ENCODE assay signal across 11 cellular contexts in the genomic region with DNA sequence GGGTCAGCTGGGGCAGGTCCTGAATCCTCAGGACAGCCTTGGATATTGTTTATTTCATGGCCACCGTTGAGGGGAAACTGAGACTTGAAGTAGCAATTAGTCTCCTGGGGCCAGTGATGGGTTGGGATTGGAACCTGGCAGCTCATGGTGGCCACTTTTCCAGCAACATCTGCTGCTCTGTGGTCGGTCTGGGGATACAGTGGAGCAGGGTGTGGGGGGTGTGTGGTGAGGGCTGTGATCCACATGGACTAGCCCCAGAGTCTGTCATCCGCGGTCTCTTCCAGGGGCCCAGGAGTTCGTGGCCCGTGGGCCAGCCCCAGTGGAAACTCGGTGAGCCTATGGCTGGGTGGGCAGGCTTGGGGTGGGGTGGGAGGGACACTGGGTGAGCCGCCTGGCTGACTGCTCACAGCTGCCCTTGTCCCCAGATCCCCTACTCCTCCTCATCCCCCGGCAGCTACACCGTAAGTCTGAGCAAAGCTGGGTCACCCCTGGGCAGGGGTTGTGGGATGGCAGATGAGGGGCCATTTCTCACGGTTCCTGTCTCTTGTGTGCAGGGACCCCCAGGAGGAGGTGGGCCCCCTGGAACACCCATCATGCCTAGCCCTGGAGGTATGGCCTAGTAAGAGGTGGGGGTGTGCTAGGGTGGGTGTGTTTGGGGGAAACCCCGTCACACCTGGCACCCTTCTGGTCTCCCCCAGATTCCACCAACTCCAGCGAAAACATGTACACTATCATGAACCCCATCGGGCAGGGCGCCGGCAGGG. TPM values are rescaled to one million over a fixed set of nuclear protein-coding genes. Genes with fewer than 3 reads are reported as not detected.
DNase-seq lines count a peak whose midpoint lies in the region; ATAC-seq, FAIRE-seq and TF ChIP-seq lines count a peak whose summit lies in the region.
"Had no signal": no experiment of that assay in that cellular context is flagged by ENCODE, and none has a peak within 500 bp of the region (broad histone marks: within the 10 kb centered on the region; RNA-seq: fewer than 3 reads in every experiment).

No MANE protein-coding gene starts in this region.

- no peak for DNase-seq in CD8-positive, alpha-beta memory T cell
- DNase-seq in OCI-LY7 (ENCODE audit: low spot score) (no peak), endothelial cell of umbilical vein (ENCODE audit: low read depth, low spot score) (no peak), prostate gland (ENCODE audit: low spot score) (no peak), pons (ENCODE audit: low spot score) (no peak), NCI-H2196 treated with DMSO at 0.1 percent for 48 hours (lab: John Stamatoyannopoulos, UW; ENCODE audit: unreplicated experiment) (no peak), DMS79 treated with DMSO at 0.1 percent for 48 hours (lab: John Stamatoyannopoulos, UW) (no peak)
- DNase-seq: activated CD4-positive, alpha-beta T cell treated with anti-CD3 and anti-CD28 coated beads for 48 hours had no signal

- H3K27ac Mint-ChIP-seq in CD8-positive, alpha-beta memory T cell = peak overlapping the region in 6 of 8 donors; percentile 27 to 90 (median 32)

- H3K4me3 Mint-ChIP-seq in CD8-positive, alpha-beta memory T cell = peak overlapping the region; percentile 32 to 51 (median 44)

- H3K9me3 Mint-ChIP-seq in CD8-positive, alpha-beta memory T cell = no peaks in the 10 kb centered on the region

- H3K27me3 ChIP-seq in CD8-positive, alpha-beta memory T cell (ENCODE audit: insufficient read depth, low read length, poor library complexity, severe bottlenecking) = no peaks in the 10 kb centered on the region
- no peaks in the 10 kb centered on the region for H3K27me3 ChIP-seq in endothelial cell of umbilical vein (ENCODE audit: control insufficient read depth in 2 of 2, insufficient read depth in 2 of 2, low read length in 2 of 2)
- no peaks in the 10 kb centered on the region for H3K27me3 ChIP-seq in prostate gland (replicated peaks; ENCODE audit: insufficient read depth)

- no peak for FAIRE-seq in endothelial cell of umbilical vein (lab: Jason Lieb, UNC)
- FAIRE-seq: kidney had no signal

- TF ChIP-seq CTCF in OCI-LY7 (conservative IDR thresholded peaks at IDR 0.05; ENCODE audit: low read length) = no peak
- TF ChIP-seq CTCF in endothelial cell of umbilical vein (IDR thresholded peaks at IDR 0.05; ENCODE audit: extremely low read depth in 1 of 2, insufficient read depth in 1 of 2, low read depth in 1 of 2, low read length in 2 of 2) = no peak
- no peak for TF ChIP-seq CTCF in prostate gland (IDR thresholded peaks at IDR 0.05)

- H3K4me2 ChIP-seq in OCI-LY7 (ENCODE audit: low read length) (peak overlapping the region; percentile 56), endothelial cell of umbilical vein (ENCODE audit: insufficient read depth, low read length) (peak overlapping the region; percentile 5)

- no peak overlapping the region for H3K9ac ChIP-seq in endothelial cell of umbilical vein (replicated peaks; ENCODE audit: extremely low read depth, insufficient read depth, low read length)

- H3K36me3 ChIP-seq in CD8-positive, alpha-beta memory T cell (ENCODE audit: insufficient read depth, low read length) = no peaks in the 10 kb centered on the region
- no peaks in the 10 kb centered on the region for H3K36me3 ChIP-seq in OCI-LY7 (ENCODE audit: insufficient read depth, low read length)
- H3K36me3 ChIP-seq in endothelial cell of umbilical vein (ENCODE audit: control insufficient read depth in 2 of 2, extremely low read depth in 1 of 2, insufficient read depth in 2 of 2, low read length in 2 of 2) = peaks cover 0 to 5% of the 10 kb centered on the region in 2 experiments
- H3K36me3 ChIP-seq in prostate gland = no peaks in the 10 kb centered on the region

- no peaks in the 10 kb centered on the region for H3K9me1 ChIP-seq in endothelial cell of umbilical vein (replicated peaks; ENCODE audit: control insufficient read depth, extremely low read depth, insufficient read depth, low read length)

- H3K4me1 Mint-ChIP-seq in CD8-positive, alpha-beta memory T cell = peaks cover 9 to 58% (median 18%) of the 10 kb centered on the region in 3 donors

- H2AFZ ChIP-seq in OCI-LY7 (ENCODE audit: low read length) = no peak overlapping the region
- H2AFZ ChIP-seq in endothelial cell of umbilical vein (ENCODE audit: low read depth, low read length) = peak overlapping the region; percentile 30

- H4K20me1 ChIP-seq in OCI-LY7 (ENCODE audit: insufficient read depth, low read length) (no peaks in the 10 kb centered on the region), endothelial cell of umbilical vein (replicated peaks; ENCODE audit: control insufficient read depth, extremely low read depth, insufficient read depth, low read length) (no peaks in the 10 kb centered on the region)

- H3K9me2 ChIP-seq in OCI-LY7 (ENCODE audit: insufficient read depth, low read length) = no peaks in the 10 kb centered on the region

- CTCF ChIA-PET in CD8-positive, alpha-beta memory T cell (lab: Charles Lee) = interaction anchor here (0.9 kb wide), 1 partner anchor 18 kb away, joined by 4 read pairs; no protein-coding TSS in a partner anchor
- CTCF ChIA-PET in OCI-LY7 (lab: Charles Lee; ENCODE audit: unreplicated experiment) (no interaction called here), endothelial cell of umbilical vein (lab: Charles Lee) (interaction anchor here (1.3 kb wide), 1 partner anchor 13 kb away, joined by 7 read pairs; a partner anchor contains a TSS)

- TF ChIP-seq POLR2A in endothelial cell of umbilical vein (IDR thresholded peaks at IDR 0.05; ENCODE audit: low read depth, low read length) (no peak), prostate gland (IDR thresholded peaks at IDR 0.05) (no peak)

- peak overlapping the region; percentile 24 for H3K27ac ChIP-seq in CD8-positive, alpha-beta memory T cell (ENCODE audit: low read depth, low read length)
- H3K27ac ChIP-seq in OCI-LY7 (ENCODE audit: low read depth, low read length, poor library complexity, severe bottlenecking) (no peak overlapping the region), endothelial cell of umbilical vein (ENCODE audit: insufficient read depth, low read depth, low read length) (peak overlapping the region; percentile 12), prostate gland (peak overlapping the region; percentile 71 to 73)
- H3K27ac ChIP-seq: HL-60 had no signal

- intact Hi-C loops in OCI-LY7 (cut with micrococcal nuclease; ENCODE audit: unreplicated experiment) = no loop called here
- intact Hi-C loops in endothelial cell of umbilical vein (cut with micrococcal nuclease) = no loop called here
- intact Hi-C loops in prostate gland (cut with DNase I) = no loop called here

- no peak for ATAC-seq in HG03432 (IDR thresholded peaks at IDR 0.05; ENCODE audit: unreplicated experiment)

- H3K36me3 Mint-ChIP-seq in CD8-positive, alpha-beta memory T cell = peaks cover 0 to 15% (median 0%) of the 10 kb centered on the region in 3 donors

- no peaks in the 10 kb centered on the region for H3K9me3 ChIP-seq in CD8-positive, alpha-beta memory T cell (ENCODE audit: low read length)
- H3K9me3 ChIP-seq in OCI-LY7 (ENCODE audit: low read length) (no peaks in the 10 kb centered on the region), endothelial cell of umbilical vein (replicated peaks; ENCODE audit: control insufficient read depth, insufficient read depth, low read length) (no peaks in the 10 kb centered on the region), prostate gland (no peaks in the 10 kb centered on the region)

- H3K79me2 ChIP-seq in OCI-LY7 (ENCODE audit: insufficient read depth, low read depth, low read length) (no peaks in the 10 kb centered on the region), endothelial cell of umbilical vein (ENCODE audit: control insufficient read depth, insufficient read depth, low read length) (peaks cover 3% of the 10 kb centered on the region)

- H3K27me3 Mint-ChIP-seq in CD8-positive, alpha-beta memory T cell = no peaks in the 10 kb centered on the region

- H3K4me1 ChIP-seq in CD8-positive, alpha-beta memory T cell (ENCODE audit: insufficient read depth, low read length) = peaks cover 35% of the 10 kb centered on the region
- H3K4me1 ChIP-seq in OCI-LY7 (ENCODE audit: insufficient read depth, low read length, poor library complexity, severe bottlenecking) = peaks cover 37% of the 10 kb centered on the region
- H3K4me1 ChIP-seq in endothelial cell of umbilical vein (ENCODE audit: control insufficient read depth, extremely low read depth, insufficient read depth, low read length) = peaks cover 19% of the 10 kb centered on the region
- H3K4me1 ChIP-seq in prostate gland (replicated peaks) = peaks cover 2% of the 10 kb centered on the region

- BruUV-seq in OCI-LY7 (replicated peaks; lab: Mats Ljungman, UMichigan) (no TSS peak), endothelial cell of umbilical vein (replicated peaks; lab: Mats Ljungman, UMichigan) (no TSS peak)

- WGBS in prostate gland = 63% methylated on average over 16 of the region's 16 CpGs

- dilution Hi-C loops in endothelial cell of umbilical vein (cut with MboI; ENCODE audit: extremely low pct_ligation_motif_present, low sequenced_read_pairs) = no loop called here

- POLR2A ChIA-PET in CD8-positive, alpha-beta memory T cell (lab: Charles Lee) = interaction anchor here (0.5 kb wide), 1 partner anchor 47 kb away, joined by 6 read pairs; no protein-coding TSS in a partner anchor
- POLR2A ChIA-PET in OCI-LY7 (lab: Charles Lee) = interaction anchor here (0.6 kb wide), 2 partner anchors 89 to 399 kb away, joined by 3 to 5 read pairs; a partner anchor contains a TSS
- POLR2A ChIA-PET in endothelial cell of umbilical vein (lab: Charles Lee) = no interaction called here

- H3K4me3 ChIP-seq in CD8-positive, alpha-beta memory T cell (ENCODE audit: low read length) = peak overlapping the region; percentile 47
- no peak overlapping the region for H3K4me3 ChIP-seq in OCI-LY7 (ENCODE audit: low read depth, low read length, poor library complexity, severe bottlenecking)
- H3K4me3 ChIP-seq in endothelial cell of umbilical vein (replicated peaks in 1 of 3; ENCODE audit: insufficient read depth in 1 of 3, low read depth in 1 of 3, low read length in 3 of 3) = peak overlapping the region in 1 of 3 experiments; percentile 69
- H3K4me3 ChIP-seq in prostate gland = peak overlapping the region; percentile 43 to 47

RNA-seq across cellular contexts. Expression of a gene that starts 5.5 kb away (rescaled TPM):
- total RNA-seq in CD8-positive, alpha-beta memory T cell = 10 to 100 TPM; 18.2 to 20.3 TPM
- 33.2 TPM for polyA plus RNA-seq in CD8-positive, alpha-beta memory T cell
- 0.72 and 1.8 TPM in 2 replicates for total RNA-seq in OCI-LY7 (2014; rRNA removed; shearing (Covaris generic))
- total RNA-seq in OCI-LY7 (2022) (8.9 and 10.9 TPM in 2 replicates), endothelial cell of umbilical vein (70.2 and 74.1 TPM in 2 replicates), prostate gland (100 to 1,000 TPM in 1 of 2 donors, 10 to 100 TPM in 1; 71.6 to 690 TPM)
- 69.0 and 85.0 TPM in 2 replicates for polyA plus RNA-seq in endothelial cell of umbilical vein
- polyA plus RNA-seq in endothelial cell of umbilical vein (2011; cell fraction: cytosol; rRNA removed) = 32.0 and 38.7 TPM in 2 replicates
- polyA plus RNA-seq in endothelial cell of umbilical vein (2011; cell fraction: nucleus; rRNA removed) = 145 and 173 TPM in 2 replicates
- 38.7 and 63.2 TPM in 2 replicates for polyA plus RNA-seq in endothelial cell of umbilical vein (2012)
- polyA minus RNA-seq in endothelial cell of umbilical vein = 26.2 and 34.8 TPM in 2 replicates
- not detected for polyA minus RNA-seq in endothelial cell of umbilical vein (2011; cell fraction: cytosol; rRNA and poly(A)+ RNA removed)
- polyA minus RNA-seq in endothelial cell of umbilical vein (2011; cell fraction: nucleus; rRNA and poly(A)+ RNA removed) = 12.2 and 26.3 TPM in 2 replicates

RNA-seq across cellular contexts. Expression of a gene that starts 13.3 kb away (rescaled TPM):
- total RNA-seq in CD8-positive, alpha-beta memory T cell = 100 to 1,000 TPM; 111 to 131 TPM
- 108 TPM for polyA plus RNA-seq in CD8-positive, alpha-beta memory T cell
- total RNA-seq in OCI-LY7 (2014; rRNA removed; shearing (Covaris generic)) = 54.8 and 92.9 TPM in 2 replicates
- total RNA-seq in OCI-LY7 (2022) (97.5 and 117 TPM in 2 replicates), endothelial cell of umbilical vein (140 and 151 TPM in 2 replicates), prostate gland (100 to 1,000 TPM in 1 of 2 donors, 10 to 100 TPM in 1; 71.5 to 120 TPM)
- 89.6 and 116 TPM in 2 replicates for polyA plus RNA-seq in endothelial cell of umbilical vein
- 43.5 and 75.7 TPM in 2 replicates for polyA plus RNA-seq in endothelial cell of umbilical vein (2011; cell fraction: cytosol; rRNA removed)
- polyA plus RNA-seq in endothelial cell of umbilical vein (2011; cell fraction: nucleus; rRNA removed) = 116 and 121 TPM in 2 replicates
- 50.5 and 101 TPM in 2 replicates for polyA plus RNA-seq in endothelial cell of umbilical vein (2012)
- polyA minus RNA-seq in endothelial cell of umbilical vein = 12.7 and 21.8 TPM in 2 replicates
- 32.1 TPM for polyA minus RNA-seq in endothelial cell of umbilical vein (2011; cell fraction: cytosol; rRNA and poly(A)+ RNA removed)
- 27.4 and 63.5 TPM in 2 replicates for polyA minus RNA-seq in endothelial cell of umbilical vein (2011; cell fraction: nucleus; rRNA and poly(A)+ RNA removed)

RNA-seq across cellular contexts. Expression of a gene that starts 35.0 kb away (rescaled TPM):
- total RNA-seq in CD8-positive, alpha-beta memory T cell = under 1 TPM; 0.26 to 0.31 TPM
- polyA plus RNA-seq in CD8-positive, alpha-beta memory T cell = not detected
- total RNA-seq in OCI-LY7 (2014; rRNA removed; shearing (Covaris generic)) = 0.49 and 0.98 TPM in 2 replicates
- 3.2 and 4.1 TPM in 2 replicates for total RNA-seq in OCI-LY7 (2022)
- total RNA-seq in endothelial cell of umbilical vein = not detected in 2 replicates
- not detected in 2 replicates for polyA plus RNA-seq in endothelial cell of umbilical vein
- polyA plus RNA-seq in endothelial cell of umbilical vein (2011; cell fraction: cytosol; rRNA removed) = not detected in 2 replicates
- not detected in 2 replicates for polyA plus RNA-seq in endothelial cell of umbilical vein (2011; cell fraction: nucleus; rRNA removed)
- not detected in 2 replicates for polyA plus RNA-seq in endothelial cell of umbilical vein (2012)
- not detected in 2 replicates for polyA minus RNA-seq in endothelial cell of umbilical vein
- polyA minus RNA-seq in endothelial cell of umbilical vein (2011; cell fraction: cytosol; rRNA and poly(A)+ RNA removed) = not detected
- not detected in 2 replicates for polyA minus RNA-seq in endothelial cell of umbilical vein (2011; cell fraction: nucleus; rRNA and poly(A)+ RNA removed)
- 1 to 10 TPM; 1.6 to 5.5 TPM for total RNA-seq in prostate gland

RNA-seq across cellular contexts. Expression of a gene that starts 46.5 kb away (rescaled TPM):
- total RNA-seq in CD8-positive, alpha-beta memory T cell = under 1 TPM; 0.28 to 0.29 TPM
- not detected for polyA plus RNA-seq in CD8-positive, alpha-beta memory T cell
- 0.80 TPM in 1 of 2 replicates, not detected in the other for total RNA-seq in OCI-LY7 (2014; rRNA removed; shearing (Covaris generic))
- total RNA-seq in OCI-LY7 (2022) (not detected in 2 replicates), endothelial cell of umbilical vein (140 and 165 TPM in 2 replicates), prostate gland (100 to 1,000 TPM in 1 of 2 donors, 10 to 100 TPM in 1; 49.6 to 136 TPM)
- 206 and 343 TPM in 2 replicates for polyA plus RNA-seq in endothelial cell of umbilical vein
- 74.9 and 137 TPM in 2 replicates for polyA plus RNA-seq in endothelial cell of umbilical vein (2011; cell fraction: cytosol; rRNA removed)
- 58.6 and 63.6 TPM in 2 replicates for polyA plus RNA-seq in endothelial cell of umbilical vein (2011; cell fraction: nucleus; rRNA removed)
- polyA plus RNA-seq in endothelial cell of umbilical vein (2012) = 252 and 264 TPM in 2 replicates
- polyA minus RNA-seq in endothelial cell of umbilical vein = 30.7 and 37.6 TPM in 2 replicates
- 27.1 TPM for polyA minus RNA-seq in endothelial cell of umbilical vein (2011; cell fraction: cytosol; rRNA and poly(A)+ RNA removed)
- 12.8 and 28.4 TPM in 2 replicates for polyA minus RNA-seq in endothelial cell of umbilical vein (2011; cell fraction: nucleus; rRNA and poly(A)+ RNA removed)
